ENCODE assay signal across 8 cellular contexts in genomic region chr11:65915821-65916251, GRCh38. TPM values are rescaled to one million over a fixed set of nuclear protein-coding genes. Genes with fewer than 3 reads are reported as not detected.
A peak's percentile ranks its signal among the peaks of the same experiment; 100 is the strongest.
DNase-seq lines count a peak whose midpoint lies in the region; ATAC-seq and TF ChIP-seq lines count a peak whose summit lies in the region.

No MANE protein-coding gene starts in this region.

- H3K27ac ChIP-seq in psoas muscle = peak overlapping the region; percentile 99

- H3K4me3 ChIP-seq in fibroblast of villous mesenchyme (ENCODE audit: low read depth, low read length) (peak overlapping the region; percentile 18), psoas muscle (peak overlapping the region; percentile 100)

- DNase-seq in EH (ENCODE audit: low read depth) = peak; percentile 99
- DNase-seq in fibroblast of villous mesenchyme (ENCODE audit: low read depth) = peak; percentile 96
- DNase-seq in psoas muscle = peak; percentile 92 to 96
- no peak for DNase-seq in NCI-H2107 (lab: John Stamatoyannopoulos, UW)
- DNase-seq in SHP77 (lab: John Stamatoyannopoulos, UW) = no peak

- H3K4me1 ChIP-seq in psoas muscle = peaks cover 58% of the 10 kb centered on the region

- H3K36me3 ChIP-seq in psoas muscle (ENCODE audit: insufficient read depth in 1 of 2, low read depth in 1 of 2) = peaks cover 0 to 12% of the 10 kb centered on the region in 2 donors

- intact Hi-C loops in psoas muscle (cut with DNase I) = loop anchor here in 1 of 2 donors (2.0 kb wide), 1 partner anchor 25 kb away; the partner anchor contains the start of gene CCDC85B

- peaks cover 0 to 9% (median 0%) of the 10 kb centered on the region in 3 donors for H3K27me3 ChIP-seq in psoas muscle (ENCODE audit: insufficient read depth in 3 of 3, low read length in 2 of 3)

- 0 out of 2 replicates have a peak, but pooled peaks have one; percentile 8 for TF ChIP-seq POLR2A in Raji (IDR thresholded peaks at IDR 0.05; ENCODE audit: insufficient read depth, low read depth, low read length)

- TF ChIP-seq CTCF in fibroblast of villous mesenchyme (IDR thresholded peaks at IDR 0.05; ENCODE audit: insufficient read depth, low read depth, low read length) = no peak
- TF ChIP-seq CTCF in psoas muscle (IDR thresholded peaks at IDR 0.05) = no peak

- WGBS in psoas muscle, 3 donors = 6 to 14% (median 8%) methylated on average over 12 to 13 of the region's 13 CpGs

- ATAC-seq in psoas muscle (peak; percentile 77 to 83 (median 78)), GM19328 (IDR thresholded peaks at IDR 0.05; ENCODE audit: unreplicated experiment) (no peak), GM18502 (IDR thresholded peaks at IDR 0.05; ENCODE audit: poor library complexity, unreplicated experiment) (no peak)

- no peaks in the 10 kb centered on the region for H3K9me3 ChIP-seq in psoas muscle

RNA-seq across cellular contexts. Expression of gene C11orf68, which starts 3.0 kb away (rescaled TPM):
- 25.8 and 31.5 TPM in 2 replicates for total RNA-seq in fibroblast of villous mesenchyme
- 10 to 100 TPM; 52.8 to 71.9 (median 59.9) TPM for total RNA-seq in psoas muscle
- 10 to 100 TPM; 60.3 to 98.7 (median 75.0) TPM for polyA plus RNA-seq in psoas muscle

RNA-seq across cellular contexts. Expression of gene DRAP1, which starts 3.4 kb away (rescaled TPM):
- total RNA-seq in fibroblast of villous mesenchyme = 216 and 218 TPM in 2 replicates
- total RNA-seq in psoas muscle = 100 to 1,000 TPM in 1 of 4 donors, 10 to 100 TPM in 3; 74.5 to 138 (median 91.3) TPM
- 100 to 1,000 TPM; 121 to 217 (median 134) TPM for polyA plus RNA-seq in psoas muscle

RNA-seq across cellular contexts. Expression of gene FOSL1, which starts 15.6 kb away (rescaled TPM):
- 18.0 and 41.0 TPM in 2 replicates for total RNA-seq in fibroblast of villous mesenchyme
- total RNA-seq in psoas muscle = 10 to 100 TPM in 3 of 4 donors, under 1 TPM in 1; 0.75 to 12.6 (median 11.5) TPM
- polyA plus RNA-seq in psoas muscle = 100 to 1,000 TPM in 1 of 3 donors, 1 to 10 TPM in 2; 5.7 to 257 (median 7.8) TPM

RNA-seq across cellular contexts. Expression of gene CCDC85B, which starts 25.4 kb away (rescaled TPM):
- total RNA-seq in fibroblast of villous mesenchyme (37.1 and 49.0 TPM in 2 replicates), psoas muscle (10 to 100 TPM; 16.7 to 39.6 (median 27.8) TPM)
- polyA plus RNA-seq in psoas muscle = 10 to 100 TPM; 24.7 to 35.9 (median 26.5) TPM

RNA-seq across cellular contexts. Expression of gene FIBP, which starts 27.6 kb away (rescaled TPM):
- total RNA-seq in fibroblast of villous mesenchyme (144 and 158 TPM in 2 replicates), psoas muscle (10 to 100 TPM; 27.7 to 42.5 (median 37.0) TPM)
- polyA plus RNA-seq in psoas muscle = 10 to 100 TPM; 32.2 to 73.9 (median 44.1) TPM

Comparison
In these comparisons a context has a peak if more than half of its experiments do, and no peak if none do; other contexts are left out.
1. DNase-seq: peak in EH (single experiment), fibroblast of villous mesenchyme (single experiment) and psoas muscle (2 of 2); none in NCI-H2107 (single experiment) and SHP77 (0 of 2).
2. ATAC-seq: peak in psoas muscle (4 of 4); none in GM19328 (single experiment) and GM18502 (single experiment).